In genomic region chr17:45143767-45144198, GRCh38 we compare ENCODE assay signal across 1 cellular context.
A peak's percentile ranks its signal among the peaks of the same experiment; 100 is the strongest.
TF ChIP-seq lines count a peak whose summit lies in the region.

No MANE protein-coding gene starts in this region.

TF ChIP-seq in HepG2, 621 proteins besides CTCF, POLR2A, EP300 and RAD21:
- 0 out of 2 replicates have a peak, but pooled peaks have one; percentile 18 for TF ChIP-seq PCBP1 (IDR thresholded peaks at IDR 0.05; ENCODE audit: borderline replicate concordance, low read depth, low read length)
- TF ChIP-seq NCOA5 (CRISPR knock-in tag; IDR thresholded peaks at IDR 0.05): no peak
- TF ChIP-seq AKAP8 (CRISPR knock-in tag; IDR thresholded peaks at IDR 0.05): peak; percentile 60; the same call in 1 of the 2 replicates
- peak; percentile 50 for TF ChIP-seq RBFOX2 (IDR thresholded peaks at IDR 0.05; ENCODE audit: low read depth, low read length)
- TF ChIP-seq AGO1 (IDR thresholded peaks at IDR 0.05; ENCODE audit: low read depth, low read length, poor library complexity, severe bottlenecking): peak; percentile 67
- no peak for TF ChIP-seq NONO (IDR thresholded peaks at IDR 0.05)
- 0 out of 2 replicates have a peak, but pooled peaks have one; percentile 24 for TF ChIP-seq NONO (CRISPR knock-in tag; conservative IDR thresholded peaks at IDR 0.05)
- no peak for TF ChIP-seq ZNF629 (CRISPR knock-in tag; conservative IDR thresholded peaks at IDR 0.05)
- peak; percentile 92 for TF ChIP-seq AGO2 (optimal IDR thresholded peaks at IDR 0.05; ENCODE audit: low read depth, low read length)
- peak; percentile 49; the same call in 1 of the 2 replicates for TF ChIP-seq ZNF770 (CRISPR knock-in tag; IDR thresholded peaks at IDR 0.05)
- peak; percentile 57 for TF ChIP-seq HNRNPH1 (optimal IDR thresholded peaks at IDR 0.05; ENCODE audit: low read depth, low read length)
- TF ChIP-seq ISX (CRISPR knock-in tag; conservative IDR thresholded peaks at IDR 0.05): no peak
- TF ChIP-seq THAP7 (CRISPR knock-in tag; IDR thresholded peaks at IDR 0.05): no peak
TF ChIP-seq in HepG2: peak in this region for 8.
